9 cellular contexts compared by ENCODE assay signal in the genomic region with DNA sequence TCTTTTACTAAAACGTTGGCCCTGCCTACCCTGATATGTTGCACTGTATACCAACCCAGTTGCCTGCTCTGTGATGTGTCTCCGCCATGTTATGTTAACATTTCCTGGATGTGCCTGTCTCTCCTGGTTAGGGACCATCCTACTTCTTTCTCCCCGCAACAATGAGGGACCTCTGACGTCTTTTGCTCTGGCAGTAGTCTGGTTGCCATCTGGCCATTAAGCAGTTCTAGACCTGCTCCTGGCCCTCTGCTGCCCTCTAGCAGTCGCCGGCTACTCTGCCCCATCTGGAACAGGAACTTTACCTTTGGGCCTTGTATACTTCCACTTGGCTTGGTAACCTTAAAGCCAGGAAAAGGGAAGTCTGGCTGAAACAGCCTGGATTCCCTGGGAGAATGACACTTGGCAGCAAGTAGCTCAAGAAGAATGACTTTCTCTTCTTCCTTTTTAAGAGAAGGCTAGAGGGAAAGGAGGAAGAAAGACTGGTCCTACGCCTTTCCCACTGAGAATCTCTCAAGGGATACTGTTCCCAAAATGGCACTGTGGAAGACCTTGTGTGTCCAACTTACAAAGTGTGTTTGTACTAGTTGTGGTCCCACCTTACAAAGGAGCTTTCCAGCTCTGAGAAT.
A peak's percentile ranks its signal among the peaks of the same experiment; 100 is the strongest.
DNase-seq lines count a peak whose midpoint lies in the region; ATAC-seq, FAIRE-seq and TF ChIP-seq lines count a peak whose summit lies in the region.
"Had no signal": no experiment of that assay in that cellular context is flagged by ENCODE, and none has a peak within 500 bp of the region (broad histone marks: within the 10 kb centered on the region; RNA-seq: fewer than 3 reads in every experiment).

No MANE protein-coding gene starts in this region.

- H3K27me3 ChIP-seq in WERI-Rb-1 (ENCODE audit: insufficient read depth, low read depth, severe bottlenecking), result no peaks in the 10 kb centered on the region
- H3K27me3 ChIP-seq in pancreas, result peaks cover 0 to 8% (median 1%) of the 10 kb centered on the region in 4 donors

- no peak overlapping the region for H3K4me3 ChIP-seq in WERI-Rb-1 (ENCODE audit: low read depth, low read length)
- H3K4me3 ChIP-seq in pancreas, result no peak overlapping the region
- H3K4me3 ChIP-seq: SK-N-MC had no signal

- peak; percentile 53 for TF ChIP-seq CTCF in WERI-Rb-1 (IDR thresholded peaks at IDR 0.05; ENCODE audit: low read depth, low read length)
- peak; percentile 47 to 55 (median 50) for TF ChIP-seq CTCF in pancreas (IDR thresholded peaks at IDR 0.05)

- DNase-seq in DMS53 treated with DMSO at 0.1 percent for 48 hours (lab: John Stamatoyannopoulos, UW; ENCODE audit: unreplicated experiment) (peak; percentile 76), NAMALWA (ENCODE audit: low spot score) (peak; percentile 24), WERI-Rb-1 (peak; percentile 40), erythroblast (lab: John Stamatoyannopoulos, UW) (peak; percentile 1 to 19), pancreas (peak; percentile 42 to 83 (median 74)), GOT3 (lab: John Stamatoyannopoulos, UW) (no peak), ureter (ENCODE audit: low spot score) (no peak)

- no peaks in the 10 kb centered on the region for H3K4me1 ChIP-seq in pancreas

- WGBS in pancreas, 2 donors, result 38 to 44% methylated on average over 7 of the region's 7 CpGs

- H3K9me3 ChIP-seq in WERI-Rb-1 (ENCODE audit: severe bottlenecking), result no peaks in the 10 kb centered on the region
- no peaks in the 10 kb centered on the region for H3K9me3 ChIP-seq in pancreas

- H3K36me3 ChIP-seq in WERI-Rb-1 (no peaks in the 10 kb centered on the region), pancreas (no peaks in the 10 kb centered on the region)

- intact Hi-C loops in pancreas (cut with DNase I), result no loop called here

- H3K27ac ChIP-seq in WERI-Rb-1, result no peak overlapping the region
- no peak overlapping the region for H3K27ac ChIP-seq in pancreas
- H3K27ac ChIP-seq: SK-N-MC had no signal

- FAIRE-seq in pancreas (lab: Jason Lieb, UNC), result no peak

- no peak for TF ChIP-seq POLR2A in erythroblast (IDR thresholded peaks at IDR 0.05; ENCODE audit: low read length)

- peak; percentile 84 for ATAC-seq in GM21360 (IDR thresholded peaks at IDR 0.05; ENCODE audit: unreplicated experiment)
- ATAC-seq in pancreas, result peak; percentile 89 to 97 (median 94)

Comparison
In these comparisons a context has a peak if more than half of its experiments do, and no peak if none do; other contexts are left out.
1. DNase-seq: peak in DMS53 treated with DMSO at 0.1 percent for 48 hours (single experiment), NAMALWA (single experiment), WERI-Rb-1 (single experiment), erythroblast (2 of 2) and pancreas (6 of 6); none in GOT3 (single experiment) and ureter (single experiment).